Comparison of ENCODE assay signal across 14 cellular contexts in the genomic region with DNA sequence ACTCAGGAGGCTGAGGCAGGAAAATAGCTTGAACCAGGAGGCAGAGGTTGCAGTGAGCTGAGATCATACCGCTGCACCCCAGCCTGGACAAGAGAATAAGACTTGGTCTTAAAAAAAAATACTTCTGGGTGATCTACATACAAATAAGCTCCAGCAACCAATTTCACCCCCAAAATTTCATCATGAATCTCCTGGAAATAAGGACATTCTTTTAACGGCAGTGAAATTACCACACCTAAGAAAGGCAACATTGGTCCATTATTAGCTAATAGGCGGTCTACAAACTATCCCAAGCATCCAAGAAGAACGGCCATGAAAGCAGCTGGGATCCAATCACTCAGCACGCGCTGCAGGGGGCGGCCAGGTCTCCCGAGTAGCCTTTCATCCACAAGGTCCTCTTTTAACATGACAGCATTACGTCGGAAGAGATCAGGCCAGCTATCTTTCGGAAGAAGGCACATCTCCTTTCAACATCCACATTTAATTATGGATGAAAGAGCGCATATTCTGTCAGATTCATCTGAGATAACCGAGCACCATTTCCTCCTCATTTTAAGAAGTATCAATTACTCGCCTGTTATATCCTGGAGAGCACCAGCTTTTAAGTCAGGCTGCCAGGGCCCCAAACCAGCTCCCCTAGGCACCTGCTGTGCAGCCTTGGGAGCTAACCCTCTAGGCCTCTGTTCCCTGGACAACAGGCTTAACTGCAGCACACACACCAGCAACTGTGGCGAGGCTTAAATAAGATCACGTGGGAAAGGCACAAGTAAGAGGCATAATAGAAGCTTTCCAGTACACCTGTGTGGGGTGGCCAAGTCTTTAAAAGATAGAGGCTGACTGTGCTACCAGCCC. TPM values are rescaled to one million over a fixed set of nuclear protein-coding genes. Genes with fewer than 3 reads are reported as not detected.
DNase-seq lines count a peak whose midpoint lies in the region; ATAC-seq and TF ChIP-seq lines count a peak whose summit lies in the region.
"Had no signal": no experiment of that assay in that cellular context is flagged by ENCODE, and none has a peak within 500 bp of the region (broad histone marks: within the 10 kb centered on the region; RNA-seq: fewer than 3 reads in every experiment).

No MANE protein-coding gene starts in this region.

- intact Hi-C loops in uterus (cut with DNase I; ENCODE audit: low total_unique reads): no loop called here

- H3K27me3 ChIP-seq in DND-41 (ENCODE audit: insufficient read depth, low read length, poor library complexity) (no peaks in the 10 kb centered on the region), Loucy (ENCODE audit: insufficient read depth, low read length, poor library complexity, severe bottlenecking) (no peaks in the 10 kb centered on the region), ectodermal cell (ENCODE audit: control insufficient read depth, insufficient read depth, low read length, poor library complexity, severe bottlenecking) (no peaks in the 10 kb centered on the region), uterus (no peaks in the 10 kb centered on the region)
- H3K27me3 ChIP-seq: vagina had no signal

- H3K36me3 Mint-ChIP-seq in activated naive CD8-positive, alpha-beta T cell treated with anti-CD3 and anti-CD28 coated beads, Interleukin-2, amount 50 U/mL, for 24 hours (ENCODE audit: low read depth): peaks cover 48% of the 10 kb centered on the region

- H3F3A ChIP-seq in Loucy (ENCODE audit: low read depth): no peaks in the 10 kb centered on the region

- DNase-seq in DND-41 (no peak), retina (peak; percentile 36), 8988T (no peak), NAMALWA (ENCODE audit: low spot score) (no peak), uterus (no peak)
- DNase-seq in activated naive CD8-positive, alpha-beta T cell treated with anti-CD3 and anti-CD28 coated beads, Interleukin-2, amount 50 U/mL, for 24 hours: no peak
- DNase-seq: activated CD4-positive, alpha-beta memory T cell treated with anti-CD3 and anti-CD28 coated beads for 36 hours; lower lobe of right lung; NCI-H774 had no signal

- H3K27ac ChIP-seq in DND-41 (ENCODE audit: low read length) (no peak overlapping the region), ectodermal cell (ENCODE audit: insufficient read depth, low read depth, low read length, poor library complexity, severe bottlenecking) (peak overlapping the region; percentile 16), uterus (no peak overlapping the region)

- no peak overlapping the region for H3K27ac Mint-ChIP-seq in activated naive CD8-positive, alpha-beta T cell treated with anti-CD3 and anti-CD28 coated beads, Interleukin-2, amount 50 U/mL, for 24 hours
- H3K27ac Mint-ChIP-seq: activated CD4-positive, alpha-beta memory T cell treated with anti-CD3 and anti-CD28 coated beads for 36 hours had no signal

- no peak overlapping the region for H3K4me3 Mint-ChIP-seq in activated naive CD8-positive, alpha-beta T cell treated with anti-CD3 and anti-CD28 coated beads, Interleukin-2, amount 50 U/mL, for 24 hours
- H3K4me3 Mint-ChIP-seq: activated CD4-positive, alpha-beta memory T cell treated with anti-CD3 and anti-CD28 coated beads for 36 hours; activated naive CD8-positive, alpha-beta T cell had no signal

- peaks cover 91% of the 10 kb centered on the region for H3K79me2 ChIP-seq in DND-41 (ENCODE audit: insufficient read depth, low read length)
- H3K79me2 ChIP-seq in Loucy (ENCODE audit: insufficient read depth, low read length): peaks cover 95% of the 10 kb centered on the region

- H3K4me1 ChIP-seq in DND-41 (ENCODE audit: insufficient read depth, low read length) (peaks cover 49% of the 10 kb centered on the region), Loucy (ENCODE audit: insufficient read depth, low read length, poor library complexity, severe bottlenecking) (peaks cover 57% of the 10 kb centered on the region), ectodermal cell (ENCODE audit: control insufficient read depth, insufficient read depth, low read length) (peaks cover 19% of the 10 kb centered on the region), uterus (peaks cover 0 to 22% of the 10 kb centered on the region in 2 donors)

- no peaks in the 10 kb centered on the region for H3K9me3 ChIP-seq in DND-41 (ENCODE audit: insufficient read depth, low read length, severe bottlenecking)
- no peaks in the 10 kb centered on the region for H3K9me3 ChIP-seq in Loucy (ENCODE audit: insufficient read depth, low read depth, low read length)
- no peaks in the 10 kb centered on the region for H3K9me3 ChIP-seq in ectodermal cell (ENCODE audit: control insufficient read depth, low read length)
- no peaks in the 10 kb centered on the region for H3K9me3 ChIP-seq in uterus
- H3K9me3 ChIP-seq: lower lobe of right lung, vagina had no signal

- TF ChIP-seq POLR2A in uterus (IDR thresholded peaks at IDR 0.05): no peak

- H3K9me3 Mint-ChIP-seq in activated naive CD8-positive, alpha-beta T cell treated with anti-CD3 and anti-CD28 coated beads, Interleukin-2, amount 50 U/mL, for 24 hours: no peaks in the 10 kb centered on the region
- H3K9me3 Mint-ChIP-seq: activated CD4-positive, alpha-beta memory T cell treated with anti-CD3 and anti-CD28 coated beads for 36 hours had no signal

- 72 to 73% methylated on average over 16 of the region's 16 CpGs for WGBS in ectodermal cell, 2 experiments

- H3K4me1 Mint-ChIP-seq in activated naive CD8-positive, alpha-beta T cell treated with anti-CD3 and anti-CD28 coated beads, Interleukin-2, amount 50 U/mL, for 24 hours: peaks cover 67% of the 10 kb centered on the region

- H4K20me1 ChIP-seq in DND-41 (ENCODE audit: insufficient read depth, low read length) (peaks cover 65% of the 10 kb centered on the region), Loucy (ENCODE audit: insufficient read depth, low read length, poor library complexity, severe bottlenecking) (peaks cover 76% of the 10 kb centered on the region)

- H3K9ac ChIP-seq in DND-41 (ENCODE audit: low read depth, low read length) (no peak overlapping the region; the same call in 1 of the 2 replicates), Loucy (ENCODE audit: low read depth, low read length, poor library complexity, severe bottlenecking) (peak overlapping the region; percentile 85)

- no peaks in the 10 kb centered on the region for H3K27me3 Mint-ChIP-seq in activated naive CD8-positive, alpha-beta T cell treated with anti-CD3 and anti-CD28 coated beads, Interleukin-2, amount 50 U/mL, for 24 hours
- H3K27me3 Mint-ChIP-seq: activated CD4-positive, alpha-beta memory T cell treated with anti-CD3 and anti-CD28 coated beads for 36 hours; activated naive CD8-positive, alpha-beta T cell had no signal

- TF ChIP-seq CTCF in DND-41 (IDR thresholded peaks at IDR 0.05; ENCODE audit: borderline replicate concordance, extremely low read depth, low read length, poor library complexity, severe bottlenecking): no peak
- TF ChIP-seq CTCF in Loucy (conservative IDR thresholded peaks at IDR 0.05; ENCODE audit: low read length): no peak
- no peak for TF ChIP-seq CTCF in uterus (IDR thresholded peaks at IDR 0.05)

- H2AFZ ChIP-seq in DND-41 (ENCODE audit: low read depth, low read length): no peak overlapping the region
- H2AFZ ChIP-seq in Loucy (ENCODE audit: low read length): no peak overlapping the region

- no peak overlapping the region for H3K4me3 ChIP-seq in DND-41 (ENCODE audit: low read depth in 1 of 2, low read length in 2 of 2)
- H3K4me3 ChIP-seq in Loucy (ENCODE audit: low read length, poor library complexity, severe bottlenecking): peak overlapping the region; percentile 95
- no peak overlapping the region for H3K4me3 ChIP-seq in ectodermal cell (ENCODE audit: insufficient read depth, low read depth, low read length)
- no peak overlapping the region for H3K4me3 ChIP-seq in uterus
- H3K4me3 ChIP-seq: lower lobe of right lung, vagina had no signal

- H3K4me2 ChIP-seq in DND-41 (ENCODE audit: insufficient read depth, low read length) (peak overlapping the region; percentile 84; the same call in 1 of the 2 replicates), Loucy (ENCODE audit: low read depth, low read length, poor library complexity, severe bottlenecking) (peak overlapping the region; percentile 84)

- no peak for ATAC-seq in DND-41 (ENCODE audit: insufficient read depth, low read depth)
- no peak for ATAC-seq in activated naive CD8-positive, alpha-beta T cell treated with anti-CD3 and anti-CD28 coated beads, Interleukin-2, amount 50 U/mL, for 24 hours
- ATAC-seq: lower lobe of right lung had no signal

- no peaks in the 10 kb centered on the region for H3K9me2 ChIP-seq in Loucy (replicated peaks; ENCODE audit: low read depth, low read length)

- H3K36me3 ChIP-seq in DND-41 (ENCODE audit: insufficient read depth, low read length) (peaks cover 31% of the 10 kb centered on the region), Loucy (ENCODE audit: insufficient read depth, low read length) (peaks cover 6% of the 10 kb centered on the region; the same call in 1 of the 2 replicates), ectodermal cell (ENCODE audit: control insufficient read depth, insufficient read depth, low read length) (peaks cover 4% of the 10 kb centered on the region), uterus (no peaks in the 10 kb centered on the region)

RNA-seq across cellular contexts. Expression of gene SLC15A4, which starts 4.2 kb away (rescaled TPM):
- 19.6 TPM for polyA plus RNA-seq in ectodermal cell (2013, experiment 1 of 4)
- 19.6 TPM for polyA plus RNA-seq in ectodermal cell (2013, experiment 2 of 4)
- polyA plus RNA-seq in ectodermal cell (2013, experiment 3 of 4): 18.0 TPM
- polyA plus RNA-seq in ectodermal cell (2013, experiment 4 of 4): 18.8 TPM
- total RNA-seq in uterus: 10 to 100 TPM; 40.9 to 62.8 (median 52.1) TPM

RNA-seq across cellular contexts. Expression of gene GLT1D1, which starts 33.8 kb away (rescaled TPM):
- polyA plus RNA-seq in ectodermal cell (2013, experiment 1 of 4): 5.8 TPM
- polyA plus RNA-seq in ectodermal cell (2013, experiment 2 of 4): 7.7 TPM
- polyA plus RNA-seq in ectodermal cell (2013, experiment 3 of 4): 5.3 TPM
- polyA plus RNA-seq in ectodermal cell (2013, experiment 4 of 4): 6.3 TPM
- total RNA-seq in uterus: 1 to 10 TPM in 2 of 4 donors, under 1 TPM in 1, not detected in 1; 0.26 to 3.6 (median 2.9) TPM
- total RNA-seq: activated CD4-positive, alpha-beta memory T cell treated with anti-CD3 and anti-CD28 coated beads for 36 hours; M059J had no signal
